15 cellular contexts compared by ENCODE assay signal in the genomic region with DNA sequence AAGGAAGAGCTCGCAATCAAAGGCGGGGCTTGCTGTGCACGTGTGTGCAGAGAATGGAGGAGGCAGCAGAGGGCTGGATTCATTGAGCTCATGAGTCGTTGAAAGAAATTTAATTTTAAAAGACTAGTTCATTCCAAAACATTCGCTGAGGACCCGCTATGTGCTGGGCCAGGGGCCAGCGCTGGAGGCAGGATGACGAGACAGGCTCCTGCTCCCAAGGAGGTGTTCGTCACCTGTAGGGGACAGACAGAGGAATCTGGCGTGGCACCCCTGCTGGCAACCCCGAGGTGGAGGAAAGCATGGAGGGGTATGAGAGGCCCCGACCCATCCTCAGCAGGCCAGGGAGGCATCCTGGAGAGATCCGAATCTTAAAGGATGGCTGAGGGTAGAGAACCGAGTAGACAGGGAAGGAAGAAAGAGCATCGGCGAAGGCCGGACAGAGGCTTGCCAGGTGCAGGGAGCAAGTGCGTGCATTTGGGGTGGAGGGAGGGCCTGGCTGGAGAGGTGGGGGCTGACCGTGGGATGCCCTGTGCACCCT.
"Had no signal": no experiment of that assay in that cellular context is flagged by ENCODE, and none has a peak within 500 bp of the region (broad histone marks: within the 10 kb centered on the region; RNA-seq: fewer than 3 reads in every experiment).

No MANE protein-coding gene starts in this region.

- H3K4me3 ChIP-seq: colonic mucosa, lung, smooth muscle cell, suprapubic skin, thyroid gland had no signal

- H3K36me3 ChIP-seq: colonic mucosa, suprapubic skin, thyroid gland had no signal

- H3K27me3 ChIP-seq: thyroid gland had no signal

- ATAC-seq: stimulated activated effector memory CD8-positive, alpha-beta T cell treated with anti-CD3 and anti-CD28 coated beads, Interleukin-12 subunit alpha, Interleukin-12 subunit beta, amount 100 ng/mL, for 72 hours; stimulated activated naive CD8-positive, alpha-beta T cell treated with anti-CD3 and anti-CD28 coated beads, Interleukin-15, Interleukin-2, amounts not matched to agents 100 U/mL and 50 U/mL, for 24 hours had no signal

- H3K36me3 Mint-ChIP-seq: stimulated activated effector memory CD8-positive, alpha-beta T cell treated with anti-CD3 and anti-CD28 coated beads, Interleukin-12 subunit alpha, Interleukin-12 subunit beta, amount 100 ng/mL, for 72 hours had no signal

- H3K9me3 ChIP-seq: colonic mucosa, suprapubic skin, thyroid gland had no signal

- H3K27ac ChIP-seq: colonic mucosa, suprapubic skin, thyroid gland had no signal

- H3K9me3 Mint-ChIP-seq: endodermal cell; nephron; stimulated activated effector memory CD8-positive, alpha-beta T cell treated with anti-CD3 and anti-CD28 coated beads, Interleukin-12 subunit alpha, Interleukin-12 subunit beta, amount 100 ng/mL, for 72 hours had no signal

- H3K27ac Mint-ChIP-seq: endodermal cell; naive B cell; nephron; stimulated activated effector memory CD8-positive, alpha-beta T cell treated with anti-CD3 and anti-CD28 coated beads, Interleukin-12 subunit alpha, Interleukin-12 subunit beta, amount 100 ng/mL, for 72 hours had no signal

- H3K4me3 Mint-ChIP-seq: endodermal cell; nephron; stimulated activated effector memory CD8-positive, alpha-beta T cell treated with anti-CD3 and anti-CD28 coated beads, Interleukin-12 subunit alpha, Interleukin-12 subunit beta, amount 100 ng/mL, for 72 hours had no signal

- H3K4me1 ChIP-seq: colonic mucosa, suprapubic skin, thyroid gland had no signal

- H3K4me1 Mint-ChIP-seq: naive B cell; nephron; stimulated activated effector memory CD8-positive, alpha-beta T cell treated with anti-CD3 and anti-CD28 coated beads, Interleukin-12 subunit alpha, Interleukin-12 subunit beta, amount 100 ng/mL, for 72 hours had no signal

- DNase-seq: colonic mucosa; effector CD4-positive, alpha-beta T cell; foreskin melanocyte; mesenchymal stem cell; naive B cell; right cardiac atrium; stimulated activated CD4-positive, alpha-beta T cell treated with anti-CD3 and anti-CD28 coated beads, Interleukin-4, amount 100 ng/mL, for 1 hour; thyroid gland had no signal

- H3K4me2 ChIP-seq: smooth muscle cell had no signal
